In the genomic region with DNA sequence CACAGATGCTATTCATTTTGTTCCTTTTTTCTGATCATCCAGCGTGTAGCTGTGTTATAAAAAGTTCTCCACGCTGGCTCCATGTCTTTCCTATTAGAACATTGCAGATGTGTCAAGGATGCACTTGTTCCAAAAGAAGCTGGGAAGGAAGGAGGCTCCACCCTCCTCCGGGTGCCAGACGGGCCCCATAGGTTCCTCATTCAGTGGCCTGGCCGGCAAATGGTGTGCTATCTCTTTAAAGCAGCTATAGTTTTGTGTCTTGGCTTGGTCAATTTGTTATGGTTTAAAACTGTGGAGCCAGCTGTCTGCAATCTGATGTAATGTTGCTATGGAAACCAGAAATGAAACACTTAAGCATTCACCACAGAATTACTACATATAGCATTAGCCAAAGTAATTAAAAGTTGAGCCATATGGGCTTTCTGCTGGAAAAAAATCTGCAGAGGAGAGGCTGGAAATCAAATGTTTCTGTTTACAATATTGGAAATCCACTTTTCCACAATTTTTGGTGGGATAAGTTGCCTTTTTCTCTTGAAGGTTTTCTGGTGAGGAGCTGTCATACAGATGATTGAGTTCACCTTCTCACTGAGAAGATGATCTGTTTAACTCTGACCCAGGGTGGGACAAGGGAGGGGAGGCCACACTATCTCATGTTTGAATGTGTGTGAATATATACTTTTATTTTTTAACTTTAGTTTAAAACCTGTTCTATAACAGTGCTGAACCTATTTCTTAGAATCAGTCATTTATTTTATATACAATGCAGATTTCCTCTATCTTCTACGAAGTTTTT, we compare ENCODE assay signal across 9 cellular contexts.
A peak's percentile ranks its signal among the peaks of the same experiment; 100 is the strongest.
DNase-seq lines count a peak whose midpoint lies in the region; ATAC-seq lines count a peak whose summit lies in the region.
"Had no signal": no experiment of that assay in that cellular context is flagged by ENCODE, and none has a peak within 500 bp of the region (broad histone marks: within the 10 kb centered on the region; RNA-seq: fewer than 3 reads in every experiment).

No MANE protein-coding gene starts in this region.

- intact Hi-C loops in naive thymus-derived CD4-positive, alpha-beta T cell (cut with micrococcal nuclease), result no loop called here
- intact Hi-C loops in CD4-positive, alpha-beta memory T cell (cut with micrococcal nuclease), result no loop called here

- H3K27ac Mint-ChIP-seq in naive thymus-derived CD4-positive, alpha-beta T cell, result no peak overlapping the region
- no peak overlapping the region for H3K27ac Mint-ChIP-seq in CD4-positive, alpha-beta memory T cell
- H3K27ac Mint-ChIP-seq: T-helper 1 cell treated with Interleukin-12 subunit alpha and Interleukin-12 subunit beta and Interleukin-4 antibody, amounts not matched to agents 30 μg/mL and 1 μg/mL, for 36 hours had no signal

- POLR2A ChIA-PET in naive thymus-derived CD4-positive, alpha-beta T cell (lab: Charles Lee), result no interaction called here
- POLR2A ChIA-PET in CD4-positive, alpha-beta memory T cell (lab: Charles Lee; ENCODE audit: partially characterized antibody), result no interaction called here

- DNase-seq in OCI-M2 (lab: John Stamatoyannopoulos, UW; ENCODE audit: unreplicated experiment) (peak; percentile 3), epidermal melanocyte (ENCODE audit: insufficient read length, low spot score) (peak; percentile 54), activated gamma-delta T cell (lab: John Stamatoyannopoulos, UW) (no peak)
- no peak for DNase-seq in naive thymus-derived CD4-positive, alpha-beta T cell
- no peak for DNase-seq in activated CD4-positive, alpha-beta T cell treated with anti-CD3 and anti-CD28 coated beads for 48 hours
- no peak for DNase-seq in CD4-positive, alpha-beta memory T cell

- H3K36me3 ChIP-seq in naive thymus-derived CD4-positive, alpha-beta T cell (ENCODE audit: control insufficient read depth in 2 of 3, insufficient read depth in 3 of 3, low read length in 3 of 3), result no peaks in the 10 kb centered on the region
- H3K36me3 ChIP-seq in CD4-positive, alpha-beta memory T cell (ENCODE audit: insufficient read depth, low read length), result no peaks in the 10 kb centered on the region

- no peaks in the 10 kb centered on the region for H3K9me3 Mint-ChIP-seq in naive thymus-derived CD4-positive, alpha-beta T cell
- H3K9me3 Mint-ChIP-seq in CD4-positive, alpha-beta memory T cell, result no peaks in the 10 kb centered on the region
- H3K9me3 Mint-ChIP-seq: T-helper 1 cell treated with Interleukin-12 subunit alpha and Interleukin-12 subunit beta and Interleukin-4 antibody, amounts not matched to agents 30 μg/mL and 1 μg/mL, for 36 hours had no signal

- H3K4me3 ChIP-seq in naive thymus-derived CD4-positive, alpha-beta T cell (ENCODE audit: low read length), result no peak overlapping the region
- H3K4me3 ChIP-seq in CD4-positive, alpha-beta memory T cell (ENCODE audit: low read length in 2 of 2), result no peak overlapping the region

- no peaks in the 10 kb centered on the region for H3K27me3 ChIP-seq in naive thymus-derived CD4-positive, alpha-beta T cell (ENCODE audit: control insufficient read depth in 2 of 2, insufficient read depth in 2 of 2, low read length in 2 of 2)
- H3K27me3 ChIP-seq in CD4-positive, alpha-beta memory T cell (ENCODE audit: insufficient read depth, low read length), result peaks cover 8% of the 10 kb centered on the region

- H3K36me3 Mint-ChIP-seq in naive thymus-derived CD4-positive, alpha-beta T cell, result no peaks in the 10 kb centered on the region
- no peaks in the 10 kb centered on the region for H3K36me3 Mint-ChIP-seq in CD4-positive, alpha-beta memory T cell

- no peaks in the 10 kb centered on the region for H3K4me1 ChIP-seq in naive thymus-derived CD4-positive, alpha-beta T cell (ENCODE audit: control insufficient read depth in 2 of 2, insufficient read depth in 2 of 2, low read length in 2 of 2)
- no peaks in the 10 kb centered on the region for H3K4me1 ChIP-seq in CD4-positive, alpha-beta memory T cell (ENCODE audit: insufficient read depth, low read length)

- peaks cover 22 to 41% (median 30%) of the 10 kb centered on the region in 5 donors for H3K27me3 Mint-ChIP-seq in naive thymus-derived CD4-positive, alpha-beta T cell
- peaks cover 21 to 29% of the 10 kb centered on the region in 2 donors for H3K27me3 Mint-ChIP-seq in CD4-positive, alpha-beta memory T cell

- CTCF ChIA-PET in naive thymus-derived CD4-positive, alpha-beta T cell (lab: Charles Lee), result no interaction called here
- CTCF ChIA-PET in CD4-positive, alpha-beta memory T cell (lab: Charles Lee; ENCODE audit: partially characterized antibody), result no interaction called here

- H3K4me3 Mint-ChIP-seq in naive thymus-derived CD4-positive, alpha-beta T cell, result no peak overlapping the region
- H3K4me3 Mint-ChIP-seq in CD4-positive, alpha-beta memory T cell, result no peak overlapping the region
- H3K4me3 Mint-ChIP-seq: T-helper 1 cell treated with Interleukin-12 subunit alpha and Interleukin-12 subunit beta and Interleukin-4 antibody, amounts not matched to agents 30 μg/mL and 1 μg/mL, for 36 hours had no signal

- ATAC-seq in GM19023 (IDR thresholded peaks at IDR 0.05; ENCODE audit: unreplicated experiment), result peak; percentile 77
- peak; percentile 88 for ATAC-seq in HG03135 (IDR thresholded peaks at IDR 0.05; ENCODE audit: unreplicated experiment)
- peak; percentile 64 for ATAC-seq in naive thymus-derived CD4-positive, alpha-beta T cell

- peaks cover 0 to 4% (median 0%) of the 10 kb centered on the region in 7 donors for H3K4me1 Mint-ChIP-seq in naive thymus-derived CD4-positive, alpha-beta T cell
- peaks cover 0 to 3% (median 0%) of the 10 kb centered on the region in 4 donors for H3K4me1 Mint-ChIP-seq in CD4-positive, alpha-beta memory T cell

- no peaks in the 10 kb centered on the region for H3K9me3 ChIP-seq in naive thymus-derived CD4-positive, alpha-beta T cell (ENCODE audit: control insufficient read depth in 2 of 3, low read length in 3 of 3)
- no peaks in the 10 kb centered on the region for H3K9me3 ChIP-seq in CD4-positive, alpha-beta memory T cell (ENCODE audit: control insufficient read depth in 1 of 2, low read length in 2 of 2)

- no peak overlapping the region for H3K27ac ChIP-seq in naive thymus-derived CD4-positive, alpha-beta T cell (ENCODE audit: low read depth, low read length)
- H3K27ac ChIP-seq in CD4-positive, alpha-beta memory T cell (ENCODE audit: low read depth, low read length), result no peak overlapping the region

Comparison
In these comparisons a context has a peak if more than half of its experiments do, and no peak if none do; other contexts are left out.
1. DNase-seq: peak in OCI-M2 (single experiment) and epidermal melanocyte (single experiment); none in naive thymus-derived CD4-positive, alpha-beta T cell (0 of 9), activated gamma-delta T cell (single experiment), activated CD4-positive, alpha-beta T cell treated with anti-CD3 and anti-CD28 coated beads for 48 hours (single experiment) and CD4-positive, alpha-beta memory T cell (0 of 5).
2. Peak in every context shown above with its lines, with median percentiles within 50 percentile points of each other: ATAC-seq.